ENCODE assay signal across 17 cellular contexts in the genomic region with DNA sequence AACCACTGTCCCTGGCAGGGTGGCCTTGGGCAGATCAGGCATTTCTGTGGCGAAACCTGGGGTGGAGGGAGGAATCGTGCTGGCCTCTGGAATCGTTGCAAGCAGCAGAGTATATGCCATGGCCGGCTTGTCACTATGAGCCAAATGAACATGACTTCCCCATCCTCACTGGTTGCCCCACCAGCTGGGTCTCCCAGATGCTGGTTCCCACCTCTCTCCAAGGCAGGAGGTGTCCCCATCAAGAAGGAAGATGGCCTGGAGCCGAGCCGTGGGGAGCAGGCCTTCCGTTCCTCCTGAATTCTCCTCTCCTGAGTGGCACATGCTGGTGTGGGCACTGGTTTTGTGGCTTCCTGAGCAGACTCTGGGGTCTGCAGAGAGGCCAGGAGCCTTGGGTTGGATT.
"Had no signal": no experiment of that assay in that cellular context is flagged by ENCODE, and none has a peak within 500 bp of the region (broad histone marks: within the 10 kb centered on the region; RNA-seq: fewer than 3 reads in every experiment).

No MANE protein-coding gene starts in this region.

- H3K27me3 Mint-ChIP-seq: progenitor cell of endocrine pancreas had no signal

- H3K27ac Mint-ChIP-seq: dendritic cell treated with granulocyte-macrophage colony-stimulating factor and Interleukin-4, amounts not matched to agents 40 ng/mL and 50 ng/mL, for 4 days; progenitor cell of endocrine pancreas had no signal

- H3K4me1 ChIP-seq: esophagus squamous epithelium, gastroesophageal sphincter, left lung had no signal

- H3K9me3 ChIP-seq: ovary had no signal

- H3K27ac ChIP-seq: esophagus squamous epithelium, gastroesophageal sphincter, left lung, ovary had no signal

- DNase-seq: esophagus squamous epithelium; foreskin fibroblast; glutamatergic neuron; islet precursor cell; mesenchymal stem cell; midbrain; naive B cell; small intestine; stimulated activated CD4-positive, alpha-beta T cell treated with anti-CD3 and anti-CD28 coated beads, Interleukin-2, amount 100 ng/mL, for 48 hours; stimulated activated naive CD4-positive, alpha-beta T cell treated with Interleukin-2 at 50 U/mL for 16 hours; trophoblast cell had no signal

- ATAC-seq: gastroesophageal sphincter, left lung had no signal

- H3K4me3 ChIP-seq: esophagus squamous epithelium, gastroesophageal sphincter, left lung, lung, ovary had no signal

- H3K36me3 ChIP-seq: esophagus squamous epithelium, gastroesophageal sphincter, left lung, ovary had no signal

- H3K4me3 Mint-ChIP-seq: dendritic cell treated with granulocyte-macrophage colony-stimulating factor and Interleukin-4, amounts not matched to agents 40 ng/mL and 50 ng/mL, for 4 days; naive B cell had no signal

- H3K27me3 ChIP-seq: ovary had no signal
